Comparison of ENCODE assay signal across 8 cellular contexts in genomic region chr17:48944519-48945260, GRCh38. TPM values are rescaled to one million over a fixed set of nuclear protein-coding genes. Genes with fewer than 3 reads are reported as not detected.
DNase-seq lines count a peak whose midpoint lies in the region; ATAC-seq lines count a peak whose summit lies in the region.

Gene SNF8 (minus strand): TSS chr17:48944842. CDS start chr17:48944734, 108 bp downstream.

- peaks cover 6 to 27% of the 10 kb centered on the region in 2 donors for H3K36me3 Mint-ChIP-seq in CD4-positive, alpha-beta memory T cell

- POLR2A ChIA-PET in CD4-positive, alpha-beta memory T cell (lab: Charles Lee; ENCODE audit: partially characterized antibody): interaction anchor here (0.7 to 2.9 kb wide), 11 partner anchors 11 to 248 kb away, joined by 3 to 43 read pairs (median 6); partner anchors contain the start of genes ATP5MC1 and UBE2Z

- H3K4me3 Mint-ChIP-seq in CD4-positive, alpha-beta memory T cell: peak within 1 kb of the TSS; percentile 95 to 99 (median 96)

- ATAC-seq in GM19467 (IDR thresholded peaks at IDR 0.05; ENCODE audit: unreplicated experiment): peak; percentile 78

- no peaks in the 10 kb centered on the region for H3K27me3 ChIP-seq in CD4-positive, alpha-beta memory T cell (ENCODE audit: insufficient read depth, low read length)

- peaks cover 5 to 31% (median 13%) of the 10 kb centered on the region in 4 donors for H3K4me1 Mint-ChIP-seq in CD4-positive, alpha-beta memory T cell

- H3K9me3 Mint-ChIP-seq in CD4-positive, alpha-beta memory T cell: peaks cover 0 to 4% (median 0%) of the 10 kb centered on the region in 8 donors

- intact Hi-C loops in CD4-positive, alpha-beta memory T cell (cut with micrococcal nuclease): loop anchor here (1.0 to 5.0 kb wide), 3 partner anchors 36 to 763 kb away; partner anchors contain the start of genes ATP5MC1, SLC35B1 and UBE2Z

- DNase-seq in CD4-positive, alpha-beta memory T cell: peak; percentile 89 to 92 (median 91)
- peak; percentile 64 for DNase-seq in HS-5 (ENCODE audit: low read depth)
- peak; percentile 39 for DNase-seq in NK-92 (lab: John Stamatoyannopoulos, UW; ENCODE audit: unreplicated experiment)
- DNase-seq in activated CD8-positive, alpha-beta memory T cell treated with anti-CD3 and anti-CD28 coated beads for 24 hours: peak; percentile 98
- peak; percentile 83 for DNase-seq in effector CD8-positive, alpha-beta T cell (lab: John Stamatoyannopoulos, UW)
- DNase-seq in lung microvascular endothelial cell (ENCODE audit: low read depth in 2 of 2): peak; percentile 91
- peak; percentile 80 to 88 (median 87) for DNase-seq in stimulated activated CD4-positive, alpha-beta T cell treated with anti-CD3 and anti-CD28 coated beads, TNF-alpha, amount 100 ng/mL, for 4 hours (ENCODE audit: low read depth in 3 of 3)

- peaks cover 0 to 2% of the 10 kb centered on the region in 2 donors for H3K27me3 Mint-ChIP-seq in CD4-positive, alpha-beta memory T cell

- no peaks in the 10 kb centered on the region for H3K9me3 ChIP-seq in CD4-positive, alpha-beta memory T cell (ENCODE audit: control insufficient read depth in 1 of 2, low read length in 2 of 2)

- H3K27ac ChIP-seq in CD4-positive, alpha-beta memory T cell (ENCODE audit: low read depth, low read length): peak within 1 kb of the TSS; percentile 89

- H3K27ac Mint-ChIP-seq in CD4-positive, alpha-beta memory T cell: peak within 1 kb of the TSS; percentile 96 to 98 (median 97)

- CTCF ChIA-PET in CD4-positive, alpha-beta memory T cell (lab: Charles Lee; ENCODE audit: partially characterized antibody): no interaction called here

- peaks cover 28% of the 10 kb centered on the region for H3K4me1 ChIP-seq in CD4-positive, alpha-beta memory T cell (ENCODE audit: insufficient read depth, low read length)

- H3K4me3 ChIP-seq in CD4-positive, alpha-beta memory T cell (ENCODE audit: low read length in 2 of 2): peak within 1 kb of the TSS; percentile 91 to 99

- H3K36me3 ChIP-seq in CD4-positive, alpha-beta memory T cell (ENCODE audit: insufficient read depth, low read length): peaks cover 7% of the 10 kb centered on the region

RNA-seq across cellular contexts. Expression of gene SNF8, which starts in this region (rescaled TPM):
- total RNA-seq in CD4-positive, alpha-beta memory T cell: 10 to 100 TPM; 55.6 to 59.4 TPM
- 100 to 1,000 TPM; 106 to 115 TPM for polyA plus RNA-seq in CD4-positive, alpha-beta memory T cell
- total RNA-seq in lung microvascular endothelial cell: 92.0 and 104 TPM in 2 replicates

Comparison
In these comparisons a context has a peak if more than half of its experiments do, and no peak if none do; other contexts are left out.
1. Peak in every context shown above with its lines: DNase-seq, ATAC-seq, H3K4me3 ChIP-seq and H3K27ac ChIP-seq.
2. DNase-seq: peak in every context shown above with its lines; median percentile 98 in activated CD8-positive, alpha-beta memory T cell treated with anti-CD3 and anti-CD28 coated beads for 24 hours; 91 in CD4-positive, alpha-beta memory T cell; 91 in lung microvascular endothelial cell; 87 in stimulated activated CD4-positive, alpha-beta T cell treated with anti-CD3 and anti-CD28 coated beads, TNF-alpha, amount 100 ng/mL, for 4 hours; 83 in effector CD8-positive, alpha-beta T cell; 64 in HS-5; 39 in NK-92.